In genomic region chr9:114081441-114082016, GRCh38 we compare ENCODE assay signal across 1 cellular context.
TF ChIP-seq lines count a peak whose summit lies in the region.

No MANE protein-coding gene starts in this region.

TF ChIP-seq in HepG2, 621 proteins besides CTCF, POLR2A, EP300 and RAD21 (continued from another document):
- 0 out of 2 replicates have a peak, but pooled peaks have one; percentile 4 for TF ChIP-seq AFF4 (CRISPR knock-in tag; IDR thresholded peaks at IDR 0.05)
- TF ChIP-seq RBM22 (optimal IDR thresholded peaks at IDR 0.05; ENCODE audit: low read length), result peak; percentile 89
- TF ChIP-seq MLLT10 (CRISPR knock-in tag; IDR thresholded peaks at IDR 0.05), result no peak
- TF ChIP-seq TOE1 (CRISPR knock-in tag; IDR thresholded peaks at IDR 0.05), result peak; percentile 22; the same call in 1 of the 2 replicates
- TF ChIP-seq ZBED4 (CRISPR knock-in tag; IDR thresholded peaks at IDR 0.05; ENCODE audit: borderline replicate concordance), result no peak; the same call in 1 of the 2 replicates
- 0 out of 2 replicates have a peak, but pooled peaks have one; percentile 24 for TF ChIP-seq ZNF7 (CRISPR knock-in tag; IDR thresholded peaks at IDR 0.05)
- TF ChIP-seq PITX1 (CRISPR knock-in tag; IDR thresholded peaks at IDR 0.05), result no peak
- 0 out of 2 replicates have a peak, but pooled peaks have one; percentile 41 for TF ChIP-seq ZNF468 (CRISPR knock-in tag; IDR thresholded peaks at IDR 0.05)
- 0 out of 2 replicates have a peak, but pooled peaks have one; percentile 63 for TF ChIP-seq ZNF678 (CRISPR knock-in tag; IDR thresholded peaks at IDR 0.05)
- TF ChIP-seq ZNF569 (CRISPR knock-in tag; IDR thresholded peaks at IDR 0.05; ENCODE audit: borderline replicate concordance), result 0 out of 2 replicates have a peak, but pooled peaks have one; percentile 12
- no peak; the same call in 1 of the 2 replicates for TF ChIP-seq TOPORS (CRISPR knock-in tag; IDR thresholded peaks at IDR 0.05)
- TF ChIP-seq ZNF281 (CRISPR knock-in tag; IDR thresholded peaks at IDR 0.05; ENCODE audit: borderline replicate concordance), result 0 out of 2 replicates have a peak, but pooled peaks have one; percentile 19
- TF ChIP-seq ASH2L (IDR thresholded peaks at IDR 0.05; ENCODE audit: insufficient read length, low read depth, low read length), result peak; percentile 27
- no peak for TF ChIP-seq MAFG (CRISPR knock-in tag; IDR thresholded peaks at IDR 0.05)
- 0 out of 2 replicates have a peak, but pooled peaks have one; percentile 17 for TF ChIP-seq ZNF703 (CRISPR knock-in tag; IDR thresholded peaks at IDR 0.05; ENCODE audit: borderline replicate concordance)
- no peak for TF ChIP-seq SETDB1 (CRISPR knock-in tag; IDR thresholded peaks at IDR 0.05; ENCODE audit: borderline replicate concordance)
- TF ChIP-seq NFKB2 (CRISPR knock-in tag; IDR thresholded peaks at IDR 0.05; ENCODE audit: borderline replicate concordance), result 0 out of 2 replicates have a peak, but pooled peaks have one; percentile 44
- no peak for TF ChIP-seq CHCHD3 (CRISPR knock-in tag; IDR thresholded peaks at IDR 0.05)
- peak; percentile 3; the same call in 1 of the 2 replicates for TF ChIP-seq ZFY (CRISPR knock-in tag; IDR thresholded peaks at IDR 0.05)
